In genomic region chr3:86923071-86923476, GRCh38 we compare ENCODE assay signal across 13 cellular contexts.
DNase-seq lines count a peak whose midpoint lies in the region; ATAC-seq, FAIRE-seq and TF ChIP-seq lines count a peak whose summit lies in the region.
"Had no signal": no experiment of that assay in that cellular context is flagged by ENCODE, and none has a peak within 500 bp of the region (broad histone marks: within the 10 kb centered on the region; RNA-seq: fewer than 3 reads in every experiment).

No MANE protein-coding gene starts in this region.

- TF ChIP-seq EP300 in A549 (IDR thresholded peaks at IDR 0.05), result no peak

- H3K4me1 Mint-ChIP-seq in HFFc6 (ENCODE audit: low read depth), result peaks cover 51% of the 10 kb centered on the region
- H3K4me1 Mint-ChIP-seq: B cell had no signal

- CTCF ChIA-PET in A549 (lab: Yijun Ruan, JAX), result no interaction called here

- no peak for TF ChIP-seq RAD21 in A549 (conservative IDR thresholded peaks at IDR 0.05 in 1 of 2, IDR thresholded peaks at IDR 0.05 in 1 of 2)

- peaks cover 1% of the 10 kb centered on the region; the same call in 1 of the 2 replicates for H3K27me3 Mint-ChIP-seq in HFFc6 (ENCODE audit: insufficient read depth)
- H3K27me3 Mint-ChIP-seq: B cell had no signal

- H3K4me3 Mint-ChIP-seq in HFFc6, result peak overlapping the region; percentile 68
- H3K4me3 Mint-ChIP-seq: B cell; T-helper 2 cell treated with Interferon-gamma antibody and Interleukin-4, amounts not matched to agents 5 μg/mL and 100 μg/mL, for 36 hours had no signal

- in situ Hi-C loops in astrocyte of the spinal cord (cut with HindIII; ENCODE audit: low sequenced_read_pairs), result no loop called here

- TF ChIP-seq CTCF in A549 (IDR thresholded peaks at IDR 0.05) (no peak), HFFc6 (IDR thresholded peaks at IDR 0.05) (0 out of 2 replicates have a peak, but pooled peaks have one; percentile 11), astrocyte of the spinal cord (IDR thresholded peaks at IDR 0.05; ENCODE audit: low read depth, low read length) (no peak)

- H3K4me3 ChIP-seq in A549 (no peak overlapping the region), astrocyte of the spinal cord (ENCODE audit: low read depth, low read length) (no peak overlapping the region)

- peak overlapping the region; percentile 26; the same call in 1 of the 3 replicates for H3K4me2 ChIP-seq in A549

- POLR2A ChIA-PET in A549 (lab: Yijun Ruan, JAX), result no interaction called here

- no peaks in the 10 kb centered on the region for H3K36me3 Mint-ChIP-seq in HFFc6 (ENCODE audit: low read depth)

- no peak for FAIRE-seq in A549 (lab: Jason Lieb, UNC)
- FAIRE-seq: GM19239 had no signal

- peak; percentile 40 to 59; a peak in 4 of 6 replicates for ATAC-seq in A549
- ATAC-seq in GM19023 (IDR thresholded peaks at IDR 0.05; ENCODE audit: unreplicated experiment), result no peak
- ATAC-seq in HG03025 (IDR thresholded peaks at IDR 0.05; ENCODE audit: low FRiP score, unreplicated experiment), result no peak

- H3K9me3 Mint-ChIP-seq in HFFc6, result no peaks in the 10 kb centered on the region
- H3K9me3 Mint-ChIP-seq: T-helper 2 cell treated with Interferon-gamma antibody and Interleukin-4, amounts not matched to agents 5 μg/mL and 100 μg/mL, for 36 hours had no signal

- WGBS in A549 (ENCODE audit: missing lambda C conversion rate), result 65% methylated on average over 3 of the region's 3 CpGs

- H3K27ac ChIP-seq in A549, result peak overlapping the region; percentile 8 to 49; a peak in 1 of 6 replicates

- DNase-seq in A549 (ENCODE audit: low read depth in 1 of 2, low spot score in 1 of 2), result peak in 1 of 2 experiments; percentile 29
- peak; percentile 76 for DNase-seq in HFFc6
- DNase-seq in astrocyte of the spinal cord (ENCODE audit: low read depth, low spot score), result peak; percentile 49
- peak; percentile 66 for DNase-seq in islet precursor cell
- DNase-seq in NK-92 treated with Interleukin-12 subunit alpha and Interleukin-12 subunit beta, amount 100 ng/mL, for 24 hours (lab: John Stamatoyannopoulos, UW), result no peak
- DNase-seq in NCI-H2029 (lab: John Stamatoyannopoulos, UW), result no peak
- DNase-seq: erythroblast, NCI-H1092 treated with DMSO at 0.1 percent for 48 hours had no signal

- peak overlapping the region; percentile 80 for H3K27ac Mint-ChIP-seq in HFFc6
- H3K27ac Mint-ChIP-seq: B cell; T-helper 2 cell treated with Interferon-gamma antibody and Interleukin-4, amounts not matched to agents 5 μg/mL and 100 μg/mL, for 36 hours had no signal

- no peaks in the 10 kb centered on the region for H3K9me3 ChIP-seq in A549

- H3K4me1 ChIP-seq in A549, result peaks cover 10% of the 10 kb centered on the region; the same call in 2 of the 3 replicates

- no peak for TF ChIP-seq POLR2A in A549 (IDR thresholded peaks at IDR 0.05; ENCODE audit: low read length)

TF ChIP-seq in A549, 52 proteins besides CTCF, POLR2A, EP300 and RAD21:
- TF ChIP-seq FOSL2 (IDR thresholded peaks at IDR 0.05) (no peak), FOSL2 (CRISPR knock-in tag; IDR thresholded peaks at IDR 0.05) (no peak), CBX2 (IDR thresholded peaks at IDR 0.05; ENCODE audit: borderline replicate concordance, low read depth) (no peak), MAZ (IDR thresholded peaks at IDR 0.05; ENCODE audit: borderline replicate concordance, low read depth, low read length) (no peak), ZC3H11A (IDR thresholded peaks at IDR 0.05) (no peak), KDM1A (IDR thresholded peaks at IDR 0.05; ENCODE audit: low read depth) (no peak), ESRRA (IDR thresholded peaks at IDR 0.05; ENCODE audit: borderline replicate concordance, low read length) (no peak)
- TF ChIP-seq, protein P1, sequence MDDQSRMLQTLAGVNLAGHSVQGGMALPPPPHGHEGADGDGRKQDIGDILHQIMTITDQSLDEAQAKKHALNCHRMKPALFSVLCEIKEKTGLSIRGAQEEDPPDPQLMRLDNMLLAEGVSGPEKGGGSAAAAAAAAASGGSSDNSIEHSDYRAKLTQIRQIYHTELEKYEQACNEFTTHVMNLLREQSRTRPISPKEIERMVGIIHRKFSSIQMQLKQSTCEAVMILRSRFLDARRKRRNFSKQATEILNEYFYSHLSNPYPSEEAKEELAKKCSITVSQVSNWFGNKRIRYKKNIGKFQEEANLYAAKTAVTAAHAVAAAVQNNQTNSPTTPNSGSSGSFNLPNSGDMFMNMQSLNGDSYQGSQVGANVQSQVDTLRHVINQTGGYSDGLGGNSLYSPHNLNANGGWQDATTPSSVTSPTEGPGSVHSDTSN (IDR thresholded peaks at IDR 0.05), result no peak

Comparison
In these comparisons a context has a peak if more than half of its experiments do, and no peak if none do; other contexts are left out.
1. ATAC-seq: peak in A549 (2 of 2); none in GM19023 (single experiment) and HG03025 (single experiment).
2. DNase-seq: peak in HFFc6 (single experiment), astrocyte of the spinal cord (single experiment) and islet precursor cell (single experiment); none in NK-92 treated with Interleukin-12 subunit alpha and Interleukin-12 subunit beta, amount 100 ng/mL, for 24 hours (single experiment) and NCI-H2029 (single experiment).